18 cellular contexts compared by ENCODE assay signal in the genomic region with DNA sequence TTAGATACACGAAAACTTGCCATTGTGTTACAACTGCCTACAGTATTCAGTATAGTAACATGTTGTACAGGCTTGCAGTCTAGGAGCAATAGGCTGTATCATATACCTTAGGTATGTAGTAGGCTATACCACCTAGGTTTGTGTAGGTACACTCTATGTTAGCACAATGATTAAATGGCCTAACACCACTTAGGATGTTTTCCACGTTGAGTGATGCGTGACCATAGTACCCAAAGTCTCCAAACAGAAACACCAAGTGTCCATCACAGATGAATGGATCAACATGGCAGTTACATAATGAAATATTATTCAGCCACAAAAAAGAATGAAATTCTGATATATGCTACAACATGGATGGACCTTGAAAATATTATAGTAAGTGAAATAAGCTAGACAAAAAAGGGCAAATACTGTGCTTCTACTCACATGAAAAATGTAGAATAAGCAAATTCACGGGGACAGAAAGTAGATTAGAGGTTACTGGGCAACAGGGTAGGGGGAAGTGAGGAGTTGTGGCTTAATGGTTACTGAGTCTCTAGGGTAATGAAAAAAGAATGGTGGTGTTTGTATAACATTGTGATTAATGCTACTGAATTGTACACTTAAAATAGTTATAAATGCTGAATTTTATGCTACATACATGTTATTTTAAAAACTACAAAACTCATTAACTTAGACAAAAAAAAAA.
A peak's percentile ranks its signal among the peaks of the same experiment; 100 is the strongest.
DNase-seq lines count a peak whose midpoint lies in the region; ATAC-seq, FAIRE-seq and TF ChIP-seq lines count a peak whose summit lies in the region.
"Had no signal": no experiment of that assay in that cellular context is flagged by ENCODE, and none has a peak within 500 bp of the region (broad histone marks: within the 10 kb centered on the region; RNA-seq: fewer than 3 reads in every experiment).

No MANE protein-coding gene starts in this region.

- peak overlapping the region; percentile 97 for H3K4me2 ChIP-seq in SU-DHL-6 (ENCODE audit: low read depth, low read length, poor library complexity, severe bottlenecking)

- H3K79me2 ChIP-seq in SU-DHL-6 (ENCODE audit: insufficient read depth, low read length) = peaks cover 80% of the 10 kb centered on the region

- peaks cover 44% of the 10 kb centered on the region for H3F3A ChIP-seq in SU-DHL-6 (ENCODE audit: insufficient read depth)

- no peak overlapping the region for H3K4me3 ChIP-seq in SU-DHL-6 (ENCODE audit: insufficient read depth, low read length, poor library complexity, severe bottlenecking)
- H3K4me3 ChIP-seq: dorsolateral prefrontal cortex, gastroesophageal sphincter, tibial nerve had no signal

- FAIRE-seq in D721Med (lab: Jason Lieb, UNC) = peak; percentile 25

- DNase-seq in D721Med (ENCODE audit: insufficient read length, low spot score) (no peak), erythroblast (lab: John Stamatoyannopoulos, UW) (no peak), NCI-H226 (no peak)
- DNase-seq: activated T-cell treated with anti-CD3 and anti-CD28 coated beads, Interleukin-2, amount 50 U/mL, for 1 hour; anterior cingulate cortex; DMS79 treated with DMSO at 0.1 percent for 48 hours; dorsolateral prefrontal cortex; naive thymus-derived CD8-positive, alpha-beta T cell; NCI-H345 had no signal

- TF ChIP-seq CTCF in D721Med (IDR thresholded peaks at IDR 0.05; ENCODE audit: insufficient read depth, missing control alignments) = no peak
- no peak for TF ChIP-seq CTCF in SU-DHL-6 (IDR thresholded peaks at IDR 0.05; ENCODE audit: insufficient read depth, low read length, poor library complexity, severe bottlenecking)

- no peaks in the 10 kb centered on the region for H3K27me3 ChIP-seq in SU-DHL-6 (ENCODE audit: low read length)
- H3K27me3 ChIP-seq: dorsolateral prefrontal cortex, gastroesophageal sphincter, tibial nerve had no signal

- H3K36me3 ChIP-seq in SU-DHL-6 (ENCODE audit: low read length) = no peaks in the 10 kb centered on the region; the same call in 1 of the 2 replicates
- H3K36me3 ChIP-seq: gastroesophageal sphincter, tibial nerve had no signal

- no peak for TF ChIP-seq POLR2A in erythroblast (IDR thresholded peaks at IDR 0.05; ENCODE audit: low read length)

- peaks cover 25% of the 10 kb centered on the region for H4K20me1 ChIP-seq in SU-DHL-6 (ENCODE audit: low read depth, low read length)

- H3K9me3 ChIP-seq in SU-DHL-6 (ENCODE audit: insufficient read depth, low read length) = no peaks in the 10 kb centered on the region
- H3K9me3 ChIP-seq: gastroesophageal sphincter, tibial nerve had no signal

- peak overlapping the region; percentile 88 for H3K27ac ChIP-seq in SU-DHL-6 (ENCODE audit: low read depth, low read length)
- H3K27ac ChIP-seq: dorsolateral prefrontal cortex, gastroesophageal sphincter, tibial nerve had no signal

- H2AFZ ChIP-seq in SU-DHL-6 (ENCODE audit: low read depth, low read length, severe bottlenecking) = no peak overlapping the region

- ATAC-seq in GM21447 (IDR thresholded peaks at IDR 0.05; ENCODE audit: unreplicated experiment) = peak; percentile 40
- peak; percentile 70 for ATAC-seq in HG03175 (IDR thresholded peaks at IDR 0.05; ENCODE audit: unreplicated experiment)
- no peak for ATAC-seq in GM19351 (IDR thresholded peaks at IDR 0.05; ENCODE audit: unreplicated experiment)
- ATAC-seq in esophagus mucosa = no peak
- ATAC-seq: gastroesophageal sphincter; naive thymus-derived CD8-positive, alpha-beta T cell; Right ventricle myocardium inferior; WTC11 had no signal

- no peak overlapping the region for H3K9ac ChIP-seq in SU-DHL-6 (ENCODE audit: low read length)

- no peaks in the 10 kb centered on the region for H3K9me2 ChIP-seq in SU-DHL-6 (replicated peaks; ENCODE audit: insufficient read depth, low read length)

Comparison
In these comparisons a context has a peak if more than half of its experiments do, and no peak if none do; other contexts are left out.
1. ATAC-seq: peak in GM21447 (single experiment) and HG03175 (single experiment); none in GM19351 (single experiment) and esophagus mucosa (single experiment).